11 cellular contexts compared by ENCODE assay signal in the genomic region with DNA sequence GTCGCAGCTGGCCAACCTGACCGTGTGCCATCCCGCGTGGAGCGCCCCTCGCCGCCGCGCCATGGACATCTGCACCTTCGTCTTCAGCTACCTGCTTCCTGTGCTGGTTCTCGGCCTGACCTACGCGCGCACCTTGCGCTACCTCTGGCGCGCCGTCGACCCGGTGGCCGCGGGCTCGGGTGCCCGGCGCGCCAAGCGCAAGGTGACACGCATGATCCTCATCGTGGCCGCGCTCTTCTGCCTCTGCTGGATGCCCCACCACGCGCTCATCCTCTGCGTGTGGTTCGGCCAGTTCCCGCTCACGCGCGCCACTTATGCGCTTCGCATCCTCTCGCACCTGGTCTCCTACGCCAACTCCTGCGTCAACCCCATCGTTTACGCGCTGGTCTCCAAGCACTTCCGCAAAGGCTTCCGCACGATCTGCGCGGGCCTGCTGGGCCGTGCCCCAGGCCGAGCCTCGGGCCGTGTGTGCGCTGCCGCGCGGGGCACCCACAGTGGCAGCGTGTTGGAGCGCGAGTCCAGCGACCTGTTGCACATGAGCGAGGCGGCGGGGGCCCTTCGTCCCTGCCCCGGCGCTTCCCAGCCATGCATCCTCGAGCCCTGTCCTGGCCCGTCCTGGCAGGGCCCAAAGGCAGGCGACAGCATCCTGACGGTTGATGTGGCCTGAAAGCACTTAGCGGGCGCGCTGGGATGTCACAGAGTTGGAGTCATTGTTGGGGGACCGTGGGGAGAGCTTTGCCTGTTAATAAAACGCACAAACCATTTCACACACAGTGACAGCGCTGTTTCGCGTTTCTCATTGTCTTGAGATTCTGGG. TPM values are rescaled to one million over a fixed set of nuclear protein-coding genes. Genes with fewer than 3 reads are reported as not detected.
DNase-seq lines count a peak whose midpoint lies in the region; ATAC-seq and TF ChIP-seq lines count a peak whose summit lies in the region.
"Had no signal": no experiment of that assay in that cellular context is flagged by ENCODE, and none has a peak within 500 bp of the region (broad histone marks: within the 10 kb centered on the region; RNA-seq: fewer than 3 reads in every experiment).

No MANE protein-coding gene starts in this region.

- TF ChIP-seq EP300 in ovary (IDR thresholded peaks at IDR 0.05): no peak

- TF ChIP-seq CTCF in GM10248 (IDR thresholded peaks at IDR 0.05; ENCODE audit: control extremely low read depth, extremely low read depth, low read depth, missing control alignments) (no peak), ovary (IDR thresholded peaks at IDR 0.05) (no peak)

- no peaks in the 10 kb centered on the region for H3K36me3 ChIP-seq in ovary

- no peak overlapping the region for H3K27ac Mint-ChIP-seq in stimulated activated naive CD8-positive, alpha-beta T cell treated with anti-CD3 and anti-CD28 coated beads, Interleukin-15, Interleukin-2, amounts not matched to agents 100 ng/mL and 50 ng/mL, for 24 hours

- peaks cover 50% of the 10 kb centered on the region for H3K4me1 Mint-ChIP-seq in stimulated activated naive CD8-positive, alpha-beta T cell treated with anti-CD3 and anti-CD28 coated beads, Interleukin-15, Interleukin-2, amounts not matched to agents 100 ng/mL and 50 ng/mL, for 24 hours (ENCODE audit: low read depth)

- no peak for ATAC-seq in stimulated activated naive CD8-positive, alpha-beta T cell treated with anti-CD3 and anti-CD28 coated beads, Interleukin-15, Interleukin-2, amounts not matched to agents 100 U/mL and 50 U/mL, for 24 hours
- no peak for ATAC-seq in left lobe of liver
- ATAC-seq: left colon had no signal

- H3K27me3 ChIP-seq in ovary: peaks cover 11% of the 10 kb centered on the region

- no peak for TF ChIP-seq POLR2A in ovary (IDR thresholded peaks at IDR 0.05)

- no peak overlapping the region for H3K4me3 ChIP-seq in ovary

- peak overlapping the region; percentile 75 for H3K4me3 Mint-ChIP-seq in stimulated activated naive CD8-positive, alpha-beta T cell treated with anti-CD3 and anti-CD28 coated beads, Interleukin-15, Interleukin-2, amounts not matched to agents 100 ng/mL and 50 ng/mL, for 24 hours

- CTCF ChIA-PET in GM10248 (lab: Yijun Ruan, JAX): interaction anchor here (1.2 kb wide), 1 partner anchor 223 kb away, joined by 3 read pairs; no protein-coding TSS in a partner anchor

- intact Hi-C loops in ovary (cut with DNase I): no loop called here

- H3K27me3 Mint-ChIP-seq in stimulated activated naive CD8-positive, alpha-beta T cell treated with anti-CD3 and anti-CD28 coated beads, Interleukin-15, Interleukin-2, amounts not matched to agents 100 ng/mL and 50 ng/mL, for 24 hours: peaks cover 51% of the 10 kb centered on the region

- WGBS in ovary, 3 donors: 2 to 4% (median 3%) methylated on average over 69 to 82 of the region's 82 CpGs

- no peak for DNase-seq in stimulated activated naive CD8-positive, alpha-beta T cell treated with anti-CD3 and anti-CD28 coated beads, Interleukin-15, Interleukin-2, amounts not matched to agents 100 U/mL and 50 U/mL, for 24 hours
- DNase-seq in activated effector memory CD4-positive, alpha-beta T cell treated with Interleukin-2 at 50 U/mL for 16 hours: peak; percentile 19
- DNase-seq in islet precursor cell: peak; percentile 61
- DNase-seq in left lobe of liver (ENCODE audit: low spot score): no peak
- no peak for DNase-seq in NCI-H1105 (lab: John Stamatoyannopoulos, UW)
- DNase-seq in GM10248 (ENCODE audit: extremely low spot score): no peak
- DNase-seq in ovary: no peak
- DNase-seq: C1 segment of cervical spinal cord had no signal

- no peaks in the 10 kb centered on the region for H3K9me3 ChIP-seq in ovary

- H3K27ac ChIP-seq in ovary: no peak overlapping the region

- POLR2A ChIA-PET in GM10248 (lab: Yijun Ruan, JAX): interaction anchor here (0.6 kb wide), 1 partner anchor 213 kb away, joined by 4 read pairs; no protein-coding TSS in a partner anchor

- no peaks in the 10 kb centered on the region for H3K9me3 Mint-ChIP-seq in stimulated activated naive CD8-positive, alpha-beta T cell treated with anti-CD3 and anti-CD28 coated beads, Interleukin-15, Interleukin-2, amounts not matched to agents 100 ng/mL and 50 ng/mL, for 24 hours

- no peaks in the 10 kb centered on the region for H3K36me3 Mint-ChIP-seq in stimulated activated naive CD8-positive, alpha-beta T cell treated with anti-CD3 and anti-CD28 coated beads, Interleukin-15, Interleukin-2, amounts not matched to agents 100 ng/mL and 50 ng/mL, for 24 hours (ENCODE audit: low read depth)

- peaks cover 24% of the 10 kb centered on the region for H3K4me1 ChIP-seq in ovary (ENCODE audit: insufficient read depth)

RNA-seq across cellular contexts. Expression of a gene that starts 2.0 kb away (rescaled TPM):
- total RNA-seq in left lobe of liver: not detected
- under 1 TPM in 3 of 7 donors, not detected in 4; 0.10 to 0.52 (median 0.34) TPM for total RNA-seq in ovary
- polyA plus RNA-seq in ovary: 1 to 10 TPM in 1 of 2 donors, not detected in 1; 1.1 TPM
- total RNA-seq: bronchial epithelial cell had no signal

RNA-seq across cellular contexts. Expression of a gene that starts 2.4 kb away (rescaled TPM):
- total RNA-seq in left lobe of liver (not detected), ovary (under 1 TPM in 1 of 7 donors, not detected in 6; 0.34 TPM)
- polyA plus RNA-seq in ovary: not detected
- total RNA-seq: bronchial epithelial cell, left colon had no signal

RNA-seq across cellular contexts. Expression of a gene that starts 4.7 kb away (rescaled TPM):
- total RNA-seq in left lobe of liver: 30.8 TPM
- 10 to 100 TPM; 33.0 to 83.2 (median 70.9) TPM for total RNA-seq in ovary
- 100 to 1,000 TPM in 1 of 2 donors, 10 to 100 TPM in 1; 47.3 to 101 TPM for polyA plus RNA-seq in ovary

RNA-seq across cellular contexts. Expression of a gene that starts 26.6 kb away (rescaled TPM):
- total RNA-seq in left lobe of liver (51.3 TPM), ovary (100 to 1,000 TPM in 5 of 7 donors, 10 to 100 TPM in 2; 46.9 to 121 (median 115) TPM)
- 10 to 100 TPM; 54.0 to 94.8 TPM for polyA plus RNA-seq in ovary

RNA-seq across cellular contexts. Expression of a gene that starts 49.9 kb away (rescaled TPM):
- total RNA-seq in left lobe of liver (0.53 TPM), ovary (1 to 10 TPM in 5 of 7 donors, under 1 TPM in 2; 0.33 to 7.2 (median 1.0) TPM)
- under 1 TPM; 0.15 TPM for polyA plus RNA-seq in ovary

Comparison
In these comparisons a context has a peak if more than half of its experiments do, and no peak if none do; other contexts are left out.
1. DNase-seq: peak in activated effector memory CD4-positive, alpha-beta T cell treated with Interleukin-2 at 50 U/mL for 16 hours (single experiment) and islet precursor cell (single experiment); none in stimulated activated naive CD8-positive, alpha-beta T cell treated with anti-CD3 and anti-CD28 coated beads, Interleukin-15, Interleukin-2, amounts not matched to agents 100 U/mL and 50 U/mL, for 24 hours (single experiment), left lobe of liver (single experiment), NCI-H1105 (single experiment), GM10248 (single experiment) and ovary (0 of 5).